8 cellular contexts compared by ENCODE assay signal in genomic region chr16:85420501-85421337, GRCh38.
DNase-seq lines count a peak whose midpoint lies in the region; ATAC-seq and TF ChIP-seq lines count a peak whose summit lies in the region.

No MANE protein-coding gene starts in this region.

- H3K4me1 ChIP-seq in left lung = peaks cover 5 to 17% of the 10 kb centered on the region in 2 donors

- in situ Hi-C loops in brain microvascular endothelial cell (cut with HindIII; ENCODE audit: low pct_ligation_motif_present, low sequenced_read_pairs) = no loop called here

- H3K27ac ChIP-seq in VCaP = no peak overlapping the region
- no peak overlapping the region for H3K27ac ChIP-seq in brain microvascular endothelial cell
- no peak overlapping the region for H3K27ac ChIP-seq in left lung

- intact Hi-C loops in left lung (cut with DNase I) = loop anchor here in 1 of 2 donors (10.0 kb wide), 1 partner anchor 184 kb away; no protein-coding TSS in a partner anchor

- H3K4me3 ChIP-seq in brain microvascular endothelial cell (ENCODE audit: low read depth, low read length) = no peak overlapping the region
- H3K4me3 ChIP-seq in left lung = no peak overlapping the region

- TF ChIP-seq CTCF in VCaP (conservative IDR thresholded peaks at IDR 0.05) = peak; percentile 81
- peak; percentile 76 for TF ChIP-seq CTCF in brain microvascular endothelial cell (IDR thresholded peaks at IDR 0.05; ENCODE audit: low read depth, low read length, missing control alignments)
- TF ChIP-seq CTCF in left lung (IDR thresholded peaks at IDR 0.05) = peak; percentile 99 to 100

- DNase-seq in EH (ENCODE audit: low read depth) = peak; percentile 35
- peak in 60 of 76 experiments; percentile 8 to 85 (median 61) for DNase-seq in HUDEP-2 (lab: John Stamatoyannopoulos, UW; ENCODE audit: unreplicated experiment in 76 of 76)
- DNase-seq in brain microvascular endothelial cell = no peak
- peak; percentile 60 to 96 for DNase-seq in left lung
- peak; percentile 61 for DNase-seq in stimulated activated CD8-positive, alpha-beta memory T cell treated with anti-CD3 and anti-CD28 coated beads, Interleukin-12 subunit alpha, Interleukin-12 subunit beta, amount 100 ng/mL, for 4 hours (ENCODE audit: low read depth)
- DNase-seq in UCSD-AML1 (lab: John Stamatoyannopoulos, UW; ENCODE audit: unreplicated experiment) = no peak
- DNase-seq in NCI-H2196 treated with DMSO at 0.1 percent for 48 hours (lab: John Stamatoyannopoulos, UW; ENCODE audit: unreplicated experiment) = no peak

- no peaks in the 10 kb centered on the region for H3K9me3 ChIP-seq in left lung

- H3K36me3 ChIP-seq in brain microvascular endothelial cell (replicated peaks) (no peaks in the 10 kb centered on the region), left lung (no peaks in the 10 kb centered on the region)

- H3K27me3 ChIP-seq in brain microvascular endothelial cell (replicated peaks) (no peaks in the 10 kb centered on the region), left lung (no peaks in the 10 kb centered on the region)

- peak; percentile 66 for ATAC-seq in left lung

Comparison
In these comparisons a context has a peak if more than half of its experiments do, and no peak if none do; other contexts are left out.
1. DNase-seq: peak in EH (single experiment), HUDEP-2 (60 of 76), left lung (2 of 2) and stimulated activated CD8-positive, alpha-beta memory T cell treated with anti-CD3 and anti-CD28 coated beads, Interleukin-12 subunit alpha, Interleukin-12 subunit beta, amount 100 ng/mL, for 4 hours (single experiment); none in brain microvascular endothelial cell (single experiment), UCSD-AML1 (single experiment) and NCI-H2196 treated with DMSO at 0.1 percent for 48 hours (single experiment).
2. Peak in every context shown above with its lines, with median percentiles within 50 percentile points of each other: CTCF ChIP-seq.